In genomic region chr3:15809313-15809712, GRCh38 we compare ENCODE assay signal across 1 cellular context.
TF ChIP-seq lines count a peak whose summit lies in the region.

No MANE protein-coding gene starts in this region.

TF ChIP-seq in K562, 482 proteins besides CTCF, POLR2A, EP300 and RAD21 (continued from another document):
- TF ChIP-seq, protein P1, sequence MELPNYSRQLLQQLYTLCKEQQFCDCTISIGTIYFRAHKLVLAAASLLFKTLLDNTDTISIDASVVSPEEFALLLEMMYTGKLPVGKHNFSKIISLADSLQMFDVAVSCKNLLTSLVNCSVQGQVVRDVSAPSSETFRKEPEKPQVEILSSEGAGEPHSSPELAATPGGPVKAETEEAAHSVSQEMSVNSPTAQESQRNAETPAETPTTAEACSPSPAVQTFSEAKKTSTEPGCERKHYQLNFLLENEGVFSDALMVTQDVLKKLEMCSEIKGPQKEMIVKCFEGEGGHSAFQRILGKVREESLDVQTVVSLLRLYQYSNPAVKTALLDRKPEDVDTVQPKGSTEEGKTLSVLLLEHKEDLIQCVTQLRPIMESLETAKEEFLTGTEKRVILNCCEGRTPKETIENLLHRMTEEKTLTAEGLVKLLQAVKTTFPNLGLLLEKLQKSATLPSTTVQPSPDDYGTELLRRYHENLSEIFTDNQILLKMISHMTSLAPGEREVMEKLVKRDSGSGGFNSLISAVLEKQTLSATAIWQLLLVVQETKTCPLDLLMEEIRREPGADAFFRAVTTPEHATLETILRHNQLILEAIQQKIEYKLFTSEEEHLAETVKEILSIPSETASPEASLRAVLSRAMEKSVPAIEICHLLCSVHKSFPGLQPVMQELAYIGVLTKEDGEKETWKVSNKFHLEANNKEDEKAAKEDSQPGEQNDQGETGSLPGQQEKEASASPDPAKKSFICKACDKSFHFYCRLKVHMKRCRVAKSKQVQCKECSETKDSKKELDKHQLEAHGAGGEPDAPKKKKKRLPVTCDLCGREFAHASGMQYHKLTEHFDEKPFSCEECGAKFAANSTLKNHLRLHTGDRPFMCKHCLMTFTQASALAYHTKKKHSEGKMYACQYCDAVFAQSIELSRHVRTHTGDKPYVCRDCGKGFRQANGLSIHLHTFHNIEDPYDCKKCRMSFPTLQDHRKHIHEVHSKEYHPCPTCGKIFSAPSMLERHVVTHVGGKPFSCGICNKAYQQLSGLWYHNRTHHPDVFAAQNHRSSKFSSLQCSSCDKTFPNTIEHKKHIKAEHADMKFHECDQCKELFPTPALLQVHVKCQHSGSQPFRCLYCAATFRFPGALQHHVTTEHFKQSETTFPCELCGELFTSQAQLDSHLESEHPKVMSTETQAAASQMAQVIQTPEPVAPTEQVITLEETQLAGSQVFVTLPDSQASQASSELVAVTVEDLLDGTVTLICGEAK (IDR thresholded peaks at IDR 0.05) = no peak
- TF ChIP-seq, protein P1 (CRISPR knock-in tag; IDR thresholded peaks at IDR 0.05) = no peak
- TF ChIP-seq, protein P2, sequence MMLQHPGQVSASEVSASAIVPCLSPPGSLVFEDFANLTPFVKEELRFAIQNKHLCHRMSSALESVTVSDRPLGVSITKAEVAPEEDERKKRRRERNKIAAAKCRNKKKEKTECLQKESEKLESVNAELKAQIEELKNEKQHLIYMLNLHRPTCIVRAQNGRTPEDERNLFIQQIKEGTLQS (IDR thresholded peaks at IDR 0.05) = no peak
- TF ChIP-seq, protein P2 (CRISPR knock-in tag; conservative IDR thresholded peaks at IDR 0.05) = no peak
- TF ChIP-seq, protein P3, sequence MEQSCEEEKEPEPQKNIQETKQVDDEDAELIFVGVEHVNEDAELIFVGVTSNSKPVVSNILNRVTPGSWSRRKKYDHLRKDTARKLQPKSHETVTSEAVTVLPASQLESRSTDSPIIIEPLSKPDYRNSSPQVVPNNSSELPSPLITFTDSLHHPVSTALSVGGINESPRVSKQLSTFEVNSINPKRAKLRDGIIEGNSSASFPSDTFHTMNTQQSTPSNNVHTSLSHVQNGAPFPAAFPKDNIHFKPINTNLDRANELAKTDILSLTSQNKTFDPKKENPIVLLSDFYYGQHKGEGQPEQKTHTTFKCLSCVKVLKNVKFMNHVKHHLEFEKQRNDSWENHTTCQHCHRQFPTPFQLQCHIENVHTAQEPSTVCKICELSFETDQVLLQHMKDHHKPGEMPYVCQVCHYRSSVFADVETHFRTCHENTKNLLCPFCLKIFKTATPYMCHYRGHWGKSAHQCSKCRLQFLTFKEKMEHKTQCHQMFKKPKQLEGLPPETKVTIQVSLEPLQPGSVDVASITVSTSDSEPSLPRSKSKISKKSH (CRISPR knock-in tag; IDR thresholded peaks at IDR 0.05) = no peak
- TF ChIP-seq ZNF239 (CRISPR knock-in tag; IDR thresholded peaks at IDR 0.05) = no peak
- TF ChIP-seq MCM3 (IDR thresholded peaks at IDR 0.05) = no peak
- no peak for TF ChIP-seq HMGXB4 (CRISPR knock-in tag; IDR thresholded peaks at IDR 0.05)
